13 cellular contexts compared by ENCODE assay signal in genomic region chr15:96181873-96182301, GRCh38.
A peak's percentile ranks its signal among the peaks of the same experiment; 100 is the strongest.
DNase-seq lines count a peak whose midpoint lies in the region; ATAC-seq and TF ChIP-seq lines count a peak whose summit lies in the region.
"Had no signal": no experiment of that assay in that cellular context is flagged by ENCODE, and none has a peak within 500 bp of the region (broad histone marks: within the 10 kb centered on the region; RNA-seq: fewer than 3 reads in every experiment).

No MANE protein-coding gene starts in this region.

- TF ChIP-seq RAD21 in IMR-90 (IDR thresholded peaks at IDR 0.05; ENCODE audit: low read length): no peak

- POLR2A ChIA-PET in IMR-90 (lab: Charles Lee; ENCODE audit: unreplicated experiment) (no interaction called here), PC-3 (lab: Charles Lee; ENCODE audit: unreplicated experiment) (no interaction called here)

- no peak overlapping the region for H2AK5ac ChIP-seq in IMR-90 (ENCODE audit: low read depth, low read length)

- peak overlapping the region; percentile 47; the same call in 1 of the 2 replicates for H3K14ac ChIP-seq in IMR-90 (replicated peaks; ENCODE audit: low read depth, low read length)

- peak overlapping the region; percentile 49; the same call in 1 of the 2 replicates for H3K4ac ChIP-seq in IMR-90 (ENCODE audit: low read depth, low read length)

- H4K8ac ChIP-seq in IMR-90 (ENCODE audit: low read depth in 2 of 2, low read length in 2 of 2): peak overlapping the region; percentile 47 to 80; a peak in 3 of 4 replicates

- H2BK15ac ChIP-seq in IMR-90 (ENCODE audit: low read depth, low read length): no peak overlapping the region

- H3K79me1 ChIP-seq in IMR-90 (ENCODE audit: low read depth in 1 of 2, low read length in 2 of 2): no peaks in the 10 kb centered on the region

- peak overlapping the region; percentile 30 for H2BK20ac ChIP-seq in IMR-90 (ENCODE audit: low read depth, low read length)

- H3K9ac ChIP-seq in IMR-90 (ENCODE audit: low read depth, low read length) (no peak overlapping the region), fibroblast of lung (ENCODE audit: insufficient read depth, low read length) (no peak overlapping the region), PC-3 (ENCODE audit: low read length) (no peak overlapping the region)

- dilution Hi-C loops in IMR-90 (cut with HindIII; ENCODE audit: low sequenced_read_pairs, unreplicated experiment): no loop called here

- peak in 1 of 2 donors; percentile 66 for TF ChIP-seq EP300 in tibial nerve (IDR thresholded peaks at IDR 0.05)

- H3K9me3 ChIP-seq in IMR-90 (ENCODE audit: control insufficient read depth, insufficient read depth, low read length) (no peaks in the 10 kb centered on the region), fibroblast of lung (ENCODE audit: control insufficient read depth, insufficient read depth, low read depth, low read length) (no peaks in the 10 kb centered on the region), mucosa of descending colon (no peaks in the 10 kb centered on the region), tibial nerve (no peaks in the 10 kb centered on the region), PC-3 (ENCODE audit: low read length) (no peaks in the 10 kb centered on the region)
- H3K9me3 ChIP-seq: adrenal gland had no signal

- intact Hi-C loops in IMR-90 (cut with micrococcal nuclease): loop anchor here (5.0 kb wide), 1 partner anchor 145 kb away; no protein-coding TSS in a partner anchor
- intact Hi-C loops in mucosa of descending colon (cut with DNase I, micrococcal nuclease): no loop called here
- intact Hi-C loops in PC-3 (cut with micrococcal nuclease): no loop called here

- peak; percentile 88 for DNase-seq in IMR-90
- peak; percentile 58 to 98 for DNase-seq in fibroblast of lung (ENCODE audit: low read depth in 2 of 2)
- peak in 2 of 3 donors; percentile 37 to 38 for DNase-seq in mucosa of descending colon
- peak; percentile 31 to 76 for DNase-seq in tibial nerve (ENCODE audit: low spot score in 2 of 2)
- no peak for DNase-seq in PC-3
- no peak for DNase-seq in NCI-H1930 (lab: John Stamatoyannopoulos, UW)
- DNase-seq in cerebellar cortex (ENCODE audit: low spot score): no peak
- DNase-seq: adrenal gland; H7; natural killer cell; NCI-H1105; stimulated activated CD4-positive, alpha-beta T cell treated with anti-CD3 and anti-CD28 coated beads, Interleukin-4, amount 100 ng/mL, for 4 hours had no signal

- TF ChIP-seq CTCF in IMR-90 (conservative IDR thresholded peaks at IDR 0.05; ENCODE audit: low read depth, low read length) (no peak), fibroblast of lung (conservative IDR thresholded peaks at IDR 0.05 in 1 of 2, IDR thresholded peaks at IDR 0.05 in 1 of 2; ENCODE audit: low read depth in 1 of 2, low read length in 2 of 2) (no peak), mucosa of descending colon (IDR thresholded peaks at IDR 0.05) (no peak), tibial nerve (IDR thresholded peaks at IDR 0.05) (no peak), PC-3 (conservative IDR thresholded peaks at IDR 0.05; ENCODE audit: low read depth, low read length) (no peak)

- in situ Hi-C loops in IMR-90 (cut with MboI; ENCODE audit: low sequenced_read_pairs): no loop called here

- H3K27ac ChIP-seq in IMR-90 (ENCODE audit: insufficient read depth, low read length) (peak overlapping the region; percentile 80; the same call in 1 of the 2 replicates), fibroblast of lung (ENCODE audit: insufficient read depth, low read length) (peak overlapping the region; percentile 71), tibial nerve (peak overlapping the region in 3 of 4 donors; percentile 4 to 91 (median 79)), PC-3 (ENCODE audit: low read length) (no peak overlapping the region)

- peak overlapping the region; percentile 27 for H2BK120ac ChIP-seq in IMR-90 (ENCODE audit: low read depth, low read length)

- peak overlapping the region; percentile 9 for H2BK5ac ChIP-seq in IMR-90 (ENCODE audit: low read depth, low read length, poor library complexity, severe bottlenecking)

- H3K36me3 ChIP-seq in IMR-90 (ENCODE audit: control insufficient read depth, insufficient read depth, low read length) (no peaks in the 10 kb centered on the region), fibroblast of lung (ENCODE audit: control insufficient read depth, insufficient read depth, low read length) (no peaks in the 10 kb centered on the region), mucosa of descending colon (ENCODE audit: low read depth) (no peaks in the 10 kb centered on the region), tibial nerve (no peaks in the 10 kb centered on the region), PC-3 (ENCODE audit: low read depth, low read length) (no peaks in the 10 kb centered on the region)
- H3K36me3 ChIP-seq: adrenal gland had no signal

- no peak overlapping the region for H3K23ac ChIP-seq in IMR-90 (ENCODE audit: low read depth, low read length)

- CTCF ChIA-PET in IMR-90 (lab: Yijun Ruan, JAX) (interaction anchor here (1.7 kb wide), 1 partner anchor 21 kb away, joined by 4 read pairs; no protein-coding TSS in a partner anchor), PC-3 (lab: Charles Lee) (no interaction called here)

- peak; percentile 80 for ATAC-seq in IMR-90 (ENCODE audit: low read depth)
- ATAC-seq in mucosa of descending colon: peak; percentile 28
- no peak for ATAC-seq in PC-3
- ATAC-seq in HG03159 (IDR thresholded peaks at IDR 0.05; ENCODE audit: unreplicated experiment): no peak
- ATAC-seq: natural killer cell had no signal

- H3K18ac ChIP-seq in IMR-90 (ENCODE audit: low read depth, low read length): peak overlapping the region; percentile 21; the same call in 1 of the 2 replicates

- H2AFZ ChIP-seq in IMR-90 (replicated peaks; ENCODE audit: low read length, poor library complexity) (peak overlapping the region; percentile 46), fibroblast of lung (ENCODE audit: low read length) (peak overlapping the region; percentile 81), PC-3 (ENCODE audit: low read length) (no peak overlapping the region)

- WGBS in IMR-90 (ENCODE audit: extremely low coverage in 2 of 2, insufficient read length in 1 of 2), 2 experiments: no CpG with 5 or more reads among the region's 8 CpGs
- 53 to 59% methylated on average over 8 of the region's 8 CpGs for WGBS in tibial nerve, 2 donors

- H3K4me2 ChIP-seq in IMR-90 (ENCODE audit: low read depth, low read length) (peak overlapping the region; percentile 73; the same call in 1 of the 2 replicates), fibroblast of lung (ENCODE audit: extremely low read depth, insufficient read depth, low read length) (peak overlapping the region; percentile 58), PC-3 (ENCODE audit: low read length) (no peak overlapping the region)

- H4K20me1 ChIP-seq in IMR-90 (ENCODE audit: insufficient read depth, low read length) (no peaks in the 10 kb centered on the region), fibroblast of lung (ENCODE audit: control insufficient read depth, extremely low read depth, insufficient read depth, low read length) (no peaks in the 10 kb centered on the region), PC-3 (ENCODE audit: low read length) (no peaks in the 10 kb centered on the region)

- BruUV-seq in IMR-90 (replicated peaks; lab: Mats Ljungman, UMichigan) (no TSS peak), PC-3 (replicated peaks; lab: Mats Ljungman, UMichigan) (no TSS peak)

- TF ChIP-seq POLR2A in IMR-90 (IDR thresholded peaks at IDR 0.05; ENCODE audit: low read depth, low read length) (no peak), tibial nerve (IDR thresholded peaks at IDR 0.05) (no peak)

- no peaks in the 10 kb centered on the region for H3K9me2 ChIP-seq in PC-3 (replicated peaks; ENCODE audit: low read length)

- no peak overlapping the region for H2AK9ac ChIP-seq in IMR-90 (replicated peaks; ENCODE audit: low read depth, low read length, poor library complexity)

- no peaks in the 10 kb centered on the region for H3F3A ChIP-seq in PC-3 (ENCODE audit: low read length, unreplicated experiment)

- peak overlapping the region; percentile 64; the same call in 1 of the 2 replicates for H4K5ac ChIP-seq in IMR-90 (ENCODE audit: low read depth, low read length)

- H3K79me2 ChIP-seq in fibroblast of lung (ENCODE audit: control insufficient read depth, insufficient read depth, low read length) (no peaks in the 10 kb centered on the region), PC-3 (ENCODE audit: low read length) (no peaks in the 10 kb centered on the region)

- H3K56ac ChIP-seq in IMR-90 (ENCODE audit: extremely low read depth, insufficient read depth, low read length): no peak overlapping the region; the same call in 1 of the 2 replicates

- H4K91ac ChIP-seq in IMR-90 (ENCODE audit: insufficient read depth, low read depth, low read length): peak overlapping the region; percentile 65; the same call in 1 of the 2 replicates

- no peak overlapping the region for H3K4me3 ChIP-seq in IMR-90 (ENCODE audit: insufficient read depth, low read depth, low read length)
- H3K4me3 ChIP-seq in fibroblast of lung (replicated peaks in 1 of 4; ENCODE audit: control extremely low read depth in 1 of 4, insufficient read depth in 1 of 4, low read depth in 3 of 4, low read length in 4 of 4): no peak overlapping the region
- H3K4me3 ChIP-seq in mucosa of descending colon: no peak overlapping the region
- H3K4me3 ChIP-seq in tibial nerve: peak overlapping the region in 1 of 4 donors; percentile 11
- H3K4me3 ChIP-seq in PC-3 (ENCODE audit: low read length): no peak overlapping the region
- H3K4me3 ChIP-seq: adrenal gland had no signal

- no peaks in the 10 kb centered on the region for H3K9me1 ChIP-seq in IMR-90 (ENCODE audit: insufficient read depth, low read length)

- H3K4me1 ChIP-seq in IMR-90 (ENCODE audit: control insufficient read depth, insufficient read depth, low read length) (peaks cover 8% of the 10 kb centered on the region), fibroblast of lung (ENCODE audit: control insufficient read depth, extremely low read depth, insufficient read depth, low read length) (peaks cover 9% of the 10 kb centered on the region), mucosa of descending colon (ENCODE audit: low read depth) (no peaks in the 10 kb centered on the region), tibial nerve (peaks cover 0 to 60% (median 5%) of the 10 kb centered on the region in 4 donors), PC-3 (ENCODE audit: insufficient read depth, low read length) (no peaks in the 10 kb centered on the region)
- H3K4me1 ChIP-seq: adrenal gland had no signal

- H3K27me3 ChIP-seq in IMR-90 (ENCODE audit: control insufficient read depth, insufficient read depth, low read length) (no peaks in the 10 kb centered on the region), fibroblast of lung (ENCODE audit: control insufficient read depth, insufficient read depth, low read length) (no peaks in the 10 kb centered on the region), tibial nerve (no peaks in the 10 kb centered on the region), PC-3 (ENCODE audit: low read length) (no peaks in the 10 kb centered on the region)
- H3K27me3 ChIP-seq: adrenal gland had no signal

TF ChIP-seq in IMR-90, 13 proteins besides CTCF, POLR2A, EP300 and RAD21:
- TF ChIP-seq CEBPB (IDR thresholded peaks at IDR 0.05; ENCODE audit: low read depth, low read length): peak; percentile 90
- TF ChIP-seq MXI1 (IDR thresholded peaks at IDR 0.05; ENCODE audit: borderline replicate concordance, low read depth, low read length): no peak
- TF ChIP-seq SMC3 (IDR thresholded peaks at IDR 0.05; ENCODE audit: low read depth, low read length): no peak
- 0 out of 2 replicates have a peak, but pooled peaks have one; percentile 20 for TF ChIP-seq FOS (IDR thresholded peaks at IDR 0.05; ENCODE audit: low read depth, low read length)

Comparison
In these comparisons a context has a peak if more than half of its experiments do, and no peak if none do; other contexts are left out.
1. ATAC-seq: peak in IMR-90 (single experiment) and mucosa of descending colon (single experiment); none in PC-3 (single experiment) and HG03159 (single experiment).
2. DNase-seq: peak in IMR-90 (single experiment), fibroblast of lung (2 of 2), mucosa of descending colon (2 of 3) and tibial nerve (2 of 2); none in PC-3 (single experiment), NCI-H1930 (0 of 2) and cerebellar cortex (single experiment).